ENCODE assay signal across 13 cellular contexts in genomic region chr3:157921271-157921670, GRCh38.
"Had no signal": no experiment of that assay in that cellular context is flagged by ENCODE, and none has a peak within 500 bp of the region (broad histone marks: within the 10 kb centered on the region; RNA-seq: fewer than 3 reads in every experiment).

No MANE protein-coding gene starts in this region.

- H3K27ac ChIP-seq: colonic mucosa, gastroesophageal sphincter, parathyroid adenoma had no signal

- ATAC-seq: gastroesophageal sphincter, left ventricle myocardium superior had no signal

- H3K9me3 ChIP-seq: colonic mucosa, gastroesophageal sphincter had no signal

- DNase-seq: activated B cell treated with CpG ODN at 0.5 μM for 24 hours; activated CD4-positive, alpha-beta T cell treated with anti-CD3 and anti-CD28 coated beads, Interleukin-2, amount 50 U/mL, for 4 hours; activated naive CD4-positive, alpha-beta T cell treated with anti-CD3 and anti-CD28 coated beads, Interleukin-2, amount 50 U/mL, for 16 hours; activated T-cell treated with anti-CD3 and anti-CD28 coated beads, Interleukin-2, amount 50 U/mL, for 1 hour; caudate nucleus; colonic mucosa; effector CD4-positive, alpha-beta T cell; hippocampal formation; left ventricle myocardium superior; mesendoderm; small intestine had no signal

- H3K36me3 ChIP-seq: colonic mucosa, gastroesophageal sphincter had no signal

- H3K4me3 ChIP-seq: colonic mucosa, gastroesophageal sphincter had no signal

- H3K4me1 ChIP-seq: colonic mucosa, gastroesophageal sphincter, parathyroid adenoma had no signal

- H3K27me3 ChIP-seq: colonic mucosa, gastroesophageal sphincter had no signal
